Comparison of ENCODE assay signal across 8 cellular contexts in genomic region chrX:135003876-135004623, GRCh38. TPM values are rescaled to one million over a fixed set of nuclear protein-coding genes. Genes with fewer than 3 reads are reported as not detected.
DNase-seq lines count a peak whose midpoint lies in the region; ATAC-seq and TF ChIP-seq lines count a peak whose summit lies in the region.

No MANE protein-coding gene starts in this region.

- peak; percentile 72 for DNase-seq in DMS53 treated with DMSO at 0.1 percent for 48 hours (lab: John Stamatoyannopoulos, UW; ENCODE audit: unreplicated experiment)
- peak; percentile 91 for DNase-seq in GM23338 (ENCODE audit: low spot score)
- peak; percentile 44 for DNase-seq in LNCaP clone FGC (ENCODE audit: low read depth)
- DNase-seq in RPMI7951 (ENCODE audit: low read depth) = peak; percentile 79
- peak; percentile 81 for DNase-seq in activated T-helper 9 cell treated with anti-CD3 and anti-CD28 coated beads, Interleukin-2, amount 50 U/mL, for 16 hours (ENCODE audit: low read depth)
- peak; percentile 86 for DNase-seq in fibroblast of peridontal ligament (ENCODE audit: extremely low read depth)
- DNase-seq in natural killer cell treated with Interleukin-12 subunit alpha and Interleukin-12 subunit beta and Interleukin-15 and Interleukin-18, amount 100 ng/mL, for 72 hours (ENCODE audit: low spot score) = peak; percentile 93
- DNase-seq in stimulated activated naive B cell treated with anti-CD40 and anti-IgM and Interleukin-4, amounts not matched to agents 10 μg/mL and 1 μg/mL and 100 μg/mL, for 72 hours = peak; percentile 79

- no peaks in the 10 kb centered on the region for H3F3A ChIP-seq in GM23338 (replicated peaks; ENCODE audit: low read depth)

- peak; percentile 96 for ATAC-seq in GM23338
- peak; percentile 98 to 99 for ATAC-seq in natural killer cell treated with Interleukin-12 subunit alpha and Interleukin-12 subunit beta and Interleukin-15 and Interleukin-18, amount 100 ng/mL, for 72 hours
- ATAC-seq in stimulated activated naive B cell treated with anti-CD40 and anti-IgM and Interleukin-4, amounts not matched to agents 10 μg/mL and 1 μg/mL and 100 μg/mL, for 72 hours (replicated peaks) = peak; percentile 95 to 97

- peak overlapping the region; percentile 84 for H3K27ac ChIP-seq in GM23338 (ENCODE audit: low read depth)

- no peaks in the 10 kb centered on the region for H3K36me3 Mint-ChIP-seq in GM23338 (ENCODE audit: low read depth)
- H3K36me3 Mint-ChIP-seq in natural killer cell treated with Interleukin-12 subunit alpha and Interleukin-12 subunit beta and Interleukin-15 and Interleukin-18, amount 100 ng/mL, for 72 hours = no peaks in the 10 kb centered on the region
- H3K36me3 Mint-ChIP-seq in stimulated activated naive B cell treated with anti-CD40 and anti-IgM and Interleukin-4, amounts not matched to agents 10 μg/mL and 1 μg/mL and 100 μg/mL, for 72 hours = no peaks in the 10 kb centered on the region

- TF ChIP-seq CTCF in GM23338 (conservative IDR thresholded peaks at IDR 0.05; ENCODE audit: low read depth in 2 of 2) = no peak
- TF ChIP-seq CTCF in LNCaP clone FGC (IDR thresholded peaks at IDR 0.05; ENCODE audit: control insufficient read depth, extremely low read depth, insufficient read depth) = no peak

- no peaks in the 10 kb centered on the region for H3K79me2 ChIP-seq in GM23338 (replicated peaks; ENCODE audit: insufficient read depth)

- H3K4me1 ChIP-seq in GM23338 (ENCODE audit: insufficient read depth) = peaks cover 9% of the 10 kb centered on the region; the same call in 1 of the 2 replicates

- H3K36me3 ChIP-seq in GM23338 (ENCODE audit: insufficient read depth) = no peaks in the 10 kb centered on the region

- H3K9me2 ChIP-seq in GM23338 (ENCODE audit: insufficient read depth) = no peaks in the 10 kb centered on the region

- peaks cover 5% of the 10 kb centered on the region for H3K27me3 Mint-ChIP-seq in GM23338 (ENCODE audit: insufficient read depth, low read depth, poor library complexity)
- H3K27me3 Mint-ChIP-seq in natural killer cell treated with Interleukin-12 subunit alpha and Interleukin-12 subunit beta and Interleukin-15 and Interleukin-18, amount 100 ng/mL, for 72 hours = peaks cover 0 to 16% of the 10 kb centered on the region in 2 donors
- H3K27me3 Mint-ChIP-seq in stimulated activated naive B cell treated with anti-CD40 and anti-IgM and Interleukin-4, amounts not matched to agents 10 μg/mL and 1 μg/mL and 100 μg/mL, for 72 hours = peaks cover 5 to 8% of the 10 kb centered on the region in 2 donors

- H3K27ac Mint-ChIP-seq in GM23338 = peak overlapping the region; percentile 96
- H3K27ac Mint-ChIP-seq in natural killer cell treated with Interleukin-12 subunit alpha and Interleukin-12 subunit beta and Interleukin-15 and Interleukin-18, amount 100 ng/mL, for 72 hours = peak overlapping the region; percentile 66 to 67
- H3K27ac Mint-ChIP-seq in stimulated activated naive B cell treated with anti-CD40 and anti-IgM and Interleukin-4, amounts not matched to agents 10 μg/mL and 1 μg/mL and 100 μg/mL, for 72 hours = no peak overlapping the region

- H3K4me3 Mint-ChIP-seq in GM23338 = peak overlapping the region; percentile 76
- H3K4me3 Mint-ChIP-seq in natural killer cell treated with Interleukin-12 subunit alpha and Interleukin-12 subunit beta and Interleukin-15 and Interleukin-18, amount 100 ng/mL, for 72 hours = peak overlapping the region; percentile 91
- peak overlapping the region; percentile 87 to 96 for H3K4me3 Mint-ChIP-seq in stimulated activated naive B cell treated with anti-CD40 and anti-IgM and Interleukin-4, amounts not matched to agents 10 μg/mL and 1 μg/mL and 100 μg/mL, for 72 hours

- peak overlapping the region; percentile 53 for H3K4me3 ChIP-seq in GM23338
- H3K4me3 ChIP-seq in LNCaP clone FGC (ENCODE audit: low read depth, low read length) = peak overlapping the region; percentile 54

- H3K27me3 ChIP-seq in GM23338 (ENCODE audit: insufficient read depth) = no peaks in the 10 kb centered on the region

- H3K9me3 Mint-ChIP-seq in GM23338 = no peaks in the 10 kb centered on the region
- H3K9me3 Mint-ChIP-seq in natural killer cell treated with Interleukin-12 subunit alpha and Interleukin-12 subunit beta and Interleukin-15 and Interleukin-18, amount 100 ng/mL, for 72 hours = no peaks in the 10 kb centered on the region
- no peaks in the 10 kb centered on the region for H3K9me3 Mint-ChIP-seq in stimulated activated naive B cell treated with anti-CD40 and anti-IgM and Interleukin-4, amounts not matched to agents 10 μg/mL and 1 μg/mL and 100 μg/mL, for 72 hours

- H3K4me2 ChIP-seq in GM23338 = peak overlapping the region; percentile 73

- no peaks in the 10 kb centered on the region for H4K20me1 ChIP-seq in GM23338 (replicated peaks; ENCODE audit: insufficient read depth)

- H2AFZ ChIP-seq in GM23338 = 0 out of 2 replicates have a peak overlapping the region, but pooled peaks have one; percentile 47

- H3K4me1 Mint-ChIP-seq in GM23338 = peaks cover 3% of the 10 kb centered on the region; the same call in 2 of the 3 replicates
- H3K4me1 Mint-ChIP-seq in natural killer cell treated with Interleukin-12 subunit alpha and Interleukin-12 subunit beta and Interleukin-15 and Interleukin-18, amount 100 ng/mL, for 72 hours (ENCODE audit: low read depth in 2 of 2) = peaks cover 12 to 16% of the 10 kb centered on the region in 2 donors
- H3K4me1 Mint-ChIP-seq in stimulated activated naive B cell treated with anti-CD40 and anti-IgM and Interleukin-4, amounts not matched to agents 10 μg/mL and 1 μg/mL and 100 μg/mL, for 72 hours = peaks cover 2 to 8% of the 10 kb centered on the region in 2 donors

TF ChIP-seq in GM23338, 12 proteins besides CTCF, POLR2A, EP300 and RAD21:
- TF ChIP-seq, protein P1, sequence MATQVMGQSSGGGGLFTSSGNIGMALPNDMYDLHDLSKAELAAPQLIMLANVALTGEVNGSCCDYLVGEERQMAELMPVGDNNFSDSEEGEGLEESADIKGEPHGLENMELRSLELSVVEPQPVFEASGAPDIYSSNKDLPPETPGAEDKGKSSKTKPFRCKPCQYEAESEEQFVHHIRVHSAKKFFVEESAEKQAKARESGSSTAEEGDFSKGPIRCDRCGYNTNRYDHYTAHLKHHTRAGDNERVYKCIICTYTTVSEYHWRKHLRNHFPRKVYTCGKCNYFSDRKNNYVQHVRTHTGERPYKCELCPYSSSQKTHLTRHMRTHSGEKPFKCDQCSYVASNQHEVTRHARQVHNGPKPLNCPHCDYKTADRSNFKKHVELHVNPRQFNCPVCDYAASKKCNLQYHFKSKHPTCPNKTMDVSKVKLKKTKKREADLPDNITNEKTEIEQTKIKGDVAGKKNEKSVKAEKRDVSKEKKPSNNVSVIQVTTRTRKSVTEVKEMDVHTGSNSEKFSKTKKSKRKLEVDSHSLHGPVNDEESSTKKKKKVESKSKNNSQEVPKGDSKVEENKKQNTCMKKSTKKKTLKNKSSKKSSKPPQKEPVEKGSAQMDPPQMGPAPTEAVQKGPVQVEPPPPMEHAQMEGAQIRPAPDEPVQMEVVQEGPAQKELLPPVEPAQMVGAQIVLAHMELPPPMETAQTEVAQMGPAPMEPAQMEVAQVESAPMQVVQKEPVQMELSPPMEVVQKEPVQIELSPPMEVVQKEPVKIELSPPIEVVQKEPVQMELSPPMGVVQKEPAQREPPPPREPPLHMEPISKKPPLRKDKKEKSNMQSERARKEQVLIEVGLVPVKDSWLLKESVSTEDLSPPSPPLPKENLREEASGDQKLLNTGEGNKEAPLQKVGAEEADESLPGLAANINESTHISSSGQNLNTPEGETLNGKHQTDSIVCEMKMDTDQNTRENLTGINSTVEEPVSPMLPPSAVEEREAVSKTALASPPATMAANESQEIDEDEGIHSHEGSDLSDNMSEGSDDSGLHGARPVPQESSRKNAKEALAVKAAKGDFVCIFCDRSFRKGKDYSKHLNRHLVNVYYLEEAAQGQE (IDR thresholded peaks at IDR 0.05; ENCODE audit: unreplicated experiment) = no peak
- no peak for TF ChIP-seq CREB1 (CRISPR knock-in tag; IDR thresholded peaks at IDR 0.05; ENCODE audit: low read depth)
- peak; percentile 62 for TF ChIP-seq POLR2AphosphoS5 (IDR thresholded peaks at IDR 0.05; ENCODE audit: low read depth)

RNA-seq across cellular contexts. Expression of gene SMIM10, which starts 13.3 kb away (rescaled TPM):
- total RNA-seq in GM23338 (2014; rRNA removed; shearing (Covaris generic)) = 1.7 and 2.1 TPM in 2 replicates
- 3.9 and 4.8 TPM in 2 replicates for polyA plus RNA-seq in GM23338 (2016; fragmentation: Nextera tagmentation; extraction: Ambion mirVana)
- 5.8 and 8.2 TPM in 2 replicates for total RNA-seq in RPMI7951 (2014; rRNA removed; shearing (Covaris generic))
- total RNA-seq in natural killer cell treated with Interleukin-12 subunit alpha and Interleukin-12 subunit beta and Interleukin-15 and Interleukin-18, amount 100 ng/mL, for 72 hours = 1 to 10 TPM; 1.4 to 2.5 TPM

RNA-seq across cellular contexts. Expression of gene RTL8B, which starts 18.3 kb away (rescaled TPM):
- total RNA-seq in GM23338 (2014; rRNA removed; shearing (Covaris generic)) = 4.4 and 4.9 TPM in 2 replicates
- 7.6 and 10.1 TPM in 2 replicates for polyA plus RNA-seq in GM23338 (2016; fragmentation: Nextera tagmentation; extraction: Ambion mirVana)
- 12.1 and 14.1 TPM in 2 replicates for total RNA-seq in RPMI7951 (2014; rRNA removed; shearing (Covaris generic))
- total RNA-seq in natural killer cell treated with Interleukin-12 subunit alpha and Interleukin-12 subunit beta and Interleukin-15 and Interleukin-18, amount 100 ng/mL, for 72 hours = 1 to 10 TPM in 1 of 2 donors, under 1 TPM in 1; 0.47 to 1.9 TPM

RNA-seq across cellular contexts. Expression of gene RTL8C, which starts 28.1 kb away (rescaled TPM):
- total RNA-seq in GM23338 (2014; rRNA removed; shearing (Covaris generic)) = 34.4 and 37.4 TPM in 2 replicates
- polyA plus RNA-seq in GM23338 (2016; fragmentation: Nextera tagmentation; extraction: Ambion mirVana) = 110 and 112 TPM in 2 replicates
- total RNA-seq in RPMI7951 (2014; rRNA removed; shearing (Covaris generic)) = 69.9 and 96.6 TPM in 2 replicates
- 10 to 100 TPM; 35.0 to 44.2 TPM for total RNA-seq in natural killer cell treated with Interleukin-12 subunit alpha and Interleukin-12 subunit beta and Interleukin-15 and Interleukin-18, amount 100 ng/mL, for 72 hours

RNA-seq across cellular contexts. Expression of gene RTL8A, which starts 47.9 kb away (rescaled TPM):
- 15.6 and 17.2 TPM in 2 replicates for total RNA-seq in GM23338 (2014; rRNA removed; shearing (Covaris generic))
- 140 and 148 TPM in 2 replicates for polyA plus RNA-seq in GM23338 (2016; fragmentation: Nextera tagmentation; extraction: Ambion mirVana)
- 16.2 and 17.9 TPM in 2 replicates for total RNA-seq in RPMI7951 (2014; rRNA removed; shearing (Covaris generic))
- 10 to 100 TPM; 11.1 to 18.3 TPM for total RNA-seq in natural killer cell treated with Interleukin-12 subunit alpha and Interleukin-12 subunit beta and Interleukin-15 and Interleukin-18, amount 100 ng/mL, for 72 hours

Comparison
In these comparisons a context has a peak if more than half of its experiments do, and no peak if none do; other contexts are left out.
1. Peak in every context shown above with its lines: DNase-seq, ATAC-seq, H3K4me3 ChIP-seq and H3K27ac ChIP-seq.